27 cellular contexts compared by ENCODE assay signal in genomic region chr17:76577876-76578275, GRCh38. TPM values are rescaled to one million over a fixed set of nuclear protein-coding genes. Genes with fewer than 3 reads are reported as not detected.
A peak's percentile ranks its signal among the peaks of the same experiment; 100 is the strongest.
DNase-seq lines count a peak whose midpoint lies in the region; ATAC-seq, FAIRE-seq and TF ChIP-seq lines count a peak whose summit lies in the region.
"Had no signal": no experiment of that assay in that cellular context is flagged by ENCODE, and none has a peak within 500 bp of the region (broad histone marks: within the 10 kb centered on the region; RNA-seq: fewer than 3 reads in every experiment).

No MANE protein-coding gene starts in this region.

- no peaks in the 10 kb centered on the region for H3K9me3 Mint-ChIP-seq in neural crest cell
- H3K9me3 Mint-ChIP-seq: CD4-positive, alpha-beta T cell had no signal

- ATAC-seq in PC-3 (peak; percentile 3; the same call in 1 of the 2 replicates), GM21381 (IDR thresholded peaks at IDR 0.05; ENCODE audit: unreplicated experiment) (no peak), GM18907 (IDR thresholded peaks at IDR 0.05; ENCODE audit: unreplicated experiment) (no peak)
- ATAC-seq: T-helper 17 cell had no signal

- no peaks in the 10 kb centered on the region for H3K9me3 ChIP-seq in PC-3 (ENCODE audit: low read length)
- H3K9me3 ChIP-seq in mammary epithelial cell (replicated peaks; ENCODE audit: insufficient read depth, low read length), result no peaks in the 10 kb centered on the region
- H3K9me3 ChIP-seq: A549; BLaER1 treated with 17β-estradiol and CSF1 and Interleukin-3, amounts not matched to agents 10 nM and 100 nM; Peyer's patch; SK-N-SH had no signal

- H2AFZ ChIP-seq in PC-3 (ENCODE audit: low read length) (0 out of 2 replicates have a peak overlapping the region, but pooled peaks have one; percentile 6), mammary epithelial cell (ENCODE audit: low read depth, low read length) (no peak overlapping the region)

- dilution Hi-C loops in mammary epithelial cell (cut with HindIII; ENCODE audit: low sequenced_read_pairs), result loop anchor here (5.0 kb wide), 2 partner anchors 49 to 116 kb away; no protein-coding TSS in a partner anchor

- POLR2A ChIA-PET in PC-3 (lab: Charles Lee; ENCODE audit: unreplicated experiment), result interaction anchor here (0.5 to 1.0 kb wide), 3 partner anchors 11 to 483 kb away, joined by 3 to 5 read pairs (median 3); no protein-coding TSS in a partner anchor

- H3K9me2 ChIP-seq in PC-3 (replicated peaks; ENCODE audit: low read length), result no peaks in the 10 kb centered on the region
- H3K9me2 ChIP-seq: SK-N-SH had no signal

- peak; percentile 75 for FAIRE-seq in D721Med (lab: Jason Lieb, UNC)
- FAIRE-seq: A549, G401.6, GM19239, HTR-8/SVneo had no signal

- H3K4me1 ChIP-seq in PC-3 (ENCODE audit: insufficient read depth, low read length) (peaks cover 13% of the 10 kb centered on the region), mammary epithelial cell (ENCODE audit: insufficient read depth, low read length) (peaks cover 48% of the 10 kb centered on the region)
- H3K4me1 ChIP-seq: A549, Peyer's patch had no signal

- CTCF ChIA-PET in PC-3 (lab: Charles Lee), result interaction anchor here (0.6 to 2.1 kb wide), 3 partner anchors 46 to 126 kb away, joined by 3 to 8 read pairs (median 7); no protein-coding TSS in a partner anchor
- CTCF ChIA-PET in mammary epithelial cell (lab: Charles Lee; ENCODE audit: low non-redundant PET), result no interaction called here

- H3K4me3 Mint-ChIP-seq in neural crest cell, result peak overlapping the region; percentile 27
- H3K4me3 Mint-ChIP-seq: CD4-positive, alpha-beta T cell; T-helper 17 cell had no signal

- DNase-seq in D721Med (ENCODE audit: insufficient read length, low spot score) (peak; percentile 79), PC-3 (no peak), mammary epithelial cell (no peak), neural crest cell (ENCODE audit: low read depth, low spot score) (no peak), SW 1271 (lab: John Stamatoyannopoulos, UW) (no peak), NOMO-1 (lab: John Stamatoyannopoulos, UW; ENCODE audit: unreplicated experiment in 2 of 2) (no peak)
- DNase-seq: AML-193; CD4-positive, alpha-beta T cell; KG1; MM.1S; NCI-H1417; NCI-H1694 treated with DMSO at 0.1 percent for 48 hours; NCI-H2081; NCI-H226; NCI-H510A; NCI-H69; Peyer's patch; SK-N-SH; T-helper 17 cell had no signal

- no peaks in the 10 kb centered on the region for H3K27me3 ChIP-seq in PC-3 (ENCODE audit: low read length)
- H3K27me3 ChIP-seq in mammary epithelial cell (ENCODE audit: insufficient read depth, low read length), result no peaks in the 10 kb centered on the region
- H3K27me3 ChIP-seq: Peyer's patch had no signal

- H3K9ac ChIP-seq in PC-3 (ENCODE audit: low read length), result peak overlapping the region; percentile 21; the same call in 1 of the 2 replicates
- no peak overlapping the region for H3K9ac ChIP-seq in mammary epithelial cell (ENCODE audit: insufficient read depth, low read length)
- H3K9ac ChIP-seq: BLaER1 treated with 17β-estradiol and CSF1 and Interleukin-3, amounts not matched to agents 10 nM and 100 nM; SK-N-SH had no signal

- TF ChIP-seq CTCF in D721Med (IDR thresholded peaks at IDR 0.05; ENCODE audit: insufficient read depth, missing control alignments) (no peak), PC-3 (conservative IDR thresholded peaks at IDR 0.05; ENCODE audit: low read depth, low read length) (no peak), mammary epithelial cell (conservative IDR thresholded peaks at IDR 0.05 in 1 of 2, IDR thresholded peaks at IDR 0.05 in 1 of 2; ENCODE audit: extremely low read depth in 1 of 2, insufficient read depth in 1 of 2, low read depth in 1 of 2, low read length in 2 of 2) (no peak), neural crest cell (conservative IDR thresholded peaks at IDR 0.05) (no peak)

- H3K27ac ChIP-seq in PC-3 (ENCODE audit: low read length), result peak overlapping the region; percentile 73
- peak overlapping the region; percentile 19 for H3K27ac ChIP-seq in mammary epithelial cell (ENCODE audit: insufficient read depth, low read depth, low read length)
- H3K27ac ChIP-seq: A549; BLaER1 treated with 17β-estradiol and CSF1 and Interleukin-3, amounts not matched to agents 10 nM and 100 nM; Peyer's patch had no signal

- no peaks in the 10 kb centered on the region for H3F3A ChIP-seq in PC-3 (ENCODE audit: low read length, unreplicated experiment)

- H3K36me3 ChIP-seq in PC-3 (ENCODE audit: low read depth, low read length), result no peaks in the 10 kb centered on the region
- peaks cover 6% of the 10 kb centered on the region for H3K36me3 ChIP-seq in mammary epithelial cell (ENCODE audit: insufficient read depth, low read length)
- H3K36me3 ChIP-seq: BLaER1 treated with 17β-estradiol and CSF1 and Interleukin-3, amounts not matched to agents 10 nM and 100 nM; Peyer's patch had no signal

- H4K20me1 ChIP-seq in PC-3 (ENCODE audit: low read length), result no peaks in the 10 kb centered on the region
- H4K20me1 ChIP-seq in mammary epithelial cell (ENCODE audit: insufficient read depth, low read length), result no peaks in the 10 kb centered on the region

- no peaks in the 10 kb centered on the region for H3K79me2 ChIP-seq in PC-3 (ENCODE audit: low read length)
- peaks cover 20% of the 10 kb centered on the region for H3K79me2 ChIP-seq in mammary epithelial cell (ENCODE audit: insufficient read depth, low read length)

- H3K27me3 Mint-ChIP-seq in neural crest cell (ENCODE audit: low read depth), result peaks cover 12% of the 10 kb centered on the region

- 95% methylated on average over 7 of the region's 7 CpGs for WGBS in mammary epithelial cell (ENCODE audit: low coverage, missing lambda C conversion rate)

- BruUV-seq in PC-3 (replicated peaks; lab: Mats Ljungman, UMichigan), result TSS peak; percentile 30
- BruUV-seq in mammary epithelial cell (replicated peaks; lab: Mats Ljungman, UMichigan), result no TSS peak

- H3K27ac Mint-ChIP-seq in neural crest cell (ENCODE audit: unreplicated experiment), result no peak overlapping the region
- H3K27ac Mint-ChIP-seq: CD4-positive, alpha-beta T cell; T-helper 17 cell had no signal

- H3K4me3 ChIP-seq in PC-3 (ENCODE audit: low read length), result peak overlapping the region; percentile 22; the same call in 1 of the 2 replicates
- no peak overlapping the region for H3K4me3 ChIP-seq in mammary epithelial cell (replicated peaks in 1 of 3; ENCODE audit: insufficient read depth in 1 of 3, low read depth in 2 of 3, low read length in 3 of 3)
- H3K4me3 ChIP-seq: A549; BLaER1 treated with 17β-estradiol and CSF1 and Interleukin-3, amounts not matched to agents 10 nM and 100 nM; Peyer's patch had no signal

- intact Hi-C loops in PC-3 (cut with micrococcal nuclease) (loop anchor here (2.0 kb wide), 1 partner anchor 19 kb away; no protein-coding TSS in a partner anchor), mammary epithelial cell (cut with micrococcal nuclease) (no loop called here)

- H3K4me1 Mint-ChIP-seq in neural crest cell, result peaks cover 46% of the 10 kb centered on the region

- in situ Hi-C loops in mammary epithelial cell (cut with MboI; ENCODE audit: low sequenced_read_pairs in 2 of 2), result no loop called here

- no peaks in the 10 kb centered on the region for H3K36me3 Mint-ChIP-seq in neural crest cell (ENCODE audit: low read depth)

- H3K4me2 ChIP-seq in PC-3 (ENCODE audit: low read length) (peak overlapping the region; percentile 62), mammary epithelial cell (ENCODE audit: insufficient read depth, low read depth, low read length) (peak overlapping the region; percentile 24)
- H3K4me2 ChIP-seq: A549, SK-N-SH had no signal

RNA-seq across cellular contexts. Expression of gene ST6GALNAC2, which starts 7.8 kb away (rescaled TPM):
- total RNA-seq in PC-3 (2014; rRNA removed), result 1.0 and 6.4 TPM in 2 replicates
- total RNA-seq in mammary epithelial cell, result 100 to 1,000 TPM in 1 of 2 donors, 10 to 100 TPM in 1; 65.1 to 221 TPM
- polyA plus RNA-seq in mammary epithelial cell, result 48.7 TPM
- polyA minus RNA-seq in mammary epithelial cell, result 31.0 TPM
- total RNA-seq in neural crest cell, result 4.5 and 5.1 TPM in 2 replicates

RNA-seq across cellular contexts. Expression of gene PRCD, which starts 38.0 kb away (rescaled TPM):
- total RNA-seq in PC-3 (2014; rRNA removed), result 0.86 and 2.5 TPM in 2 replicates
- 1 to 10 TPM in 1 of 2 donors, under 1 TPM in 1; 0.66 to 1.2 TPM for total RNA-seq in mammary epithelial cell
- 0.71 TPM for polyA plus RNA-seq in mammary epithelial cell
- polyA minus RNA-seq in mammary epithelial cell, result not detected
- 0.41 and 0.75 TPM in 2 replicates for total RNA-seq in neural crest cell
- total RNA-seq: CD4-positive, alpha-beta T cell; H4 had no signal
- polyA plus RNA-seq: A549 had no signal

RNA-seq across cellular contexts. Expression of gene CYGB, which starts 40.4 kb away (rescaled TPM):
- total RNA-seq in PC-3 (2014; rRNA removed) (0.40 and 0.62 TPM in 2 replicates), mammary epithelial cell (10 to 100 TPM in 1 of 2 donors, 1 to 10 TPM in 1; 3.3 to 17.0 TPM), neural crest cell (8.6 and 8.7 TPM in 2 replicates)
- 18.8 TPM for polyA plus RNA-seq in mammary epithelial cell
- 18.6 TPM for polyA minus RNA-seq in mammary epithelial cell
- total RNA-seq: CD4-positive, alpha-beta T cell; T-helper 17 cell had no signal
